Comparison of ENCODE assay signal across 13 cellular contexts in the genomic region with DNA sequence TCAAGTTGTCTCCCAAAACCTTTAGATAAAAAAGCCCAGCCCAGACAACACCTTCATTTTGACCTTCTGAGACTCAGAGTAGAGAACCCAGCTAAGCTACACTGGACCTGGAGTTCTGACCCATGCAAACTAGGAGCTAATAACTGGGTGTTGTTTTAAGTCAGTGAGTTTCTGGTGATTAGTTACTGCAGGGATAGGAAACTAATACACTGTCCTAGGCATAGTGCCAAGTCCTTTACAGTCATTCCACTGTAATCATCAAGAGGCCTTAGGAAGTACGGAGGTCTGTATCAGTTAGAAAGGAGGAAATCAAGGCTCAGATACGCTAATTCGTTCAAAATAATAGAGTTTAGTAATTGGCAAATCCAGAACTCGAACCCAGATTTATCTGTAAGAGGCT.
A peak's percentile ranks its signal among the peaks of the same experiment; 100 is the strongest.
DNase-seq lines count a peak whose midpoint lies in the region; ATAC-seq and TF ChIP-seq lines count a peak whose summit lies in the region.
"Had no signal": no experiment of that assay in that cellular context is flagged by ENCODE, and none has a peak within 500 bp of the region (broad histone marks: within the 10 kb centered on the region; RNA-seq: fewer than 3 reads in every experiment).

No MANE protein-coding gene starts in this region.

- no peak for TF ChIP-seq CTCF in PC-3 (conservative IDR thresholded peaks at IDR 0.05; ENCODE audit: low read depth, low read length)

- DNase-seq in COR-L47 (lab: John Stamatoyannopoulos, UW) (peak; percentile 70), PC-3 (peak; percentile 3), fibroblast of the conjunctiva (ENCODE audit: low read depth) (peak; percentile 6), NCI-H524 treated with DMSO at 0.1 percent for 48 hours (lab: John Stamatoyannopoulos, UW) (no peak), SKM-1 treated with dmso at 0.1 percent for 144 hours (lab: John Stamatoyannopoulos, UW; ENCODE audit: unreplicated experiment) (no peak), NOMO-1 (lab: John Stamatoyannopoulos, UW; ENCODE audit: unreplicated experiment in 2 of 2) (no peak)
- DNase-seq: activated CD4-positive, alpha-beta T cell treated with anti-CD3 and anti-CD28 coated beads for 4 hours; Kasumi-1; T-cell had no signal

- CTCF ChIA-PET in PC-3 (lab: Charles Lee), result no interaction called here

- peak; percentile 6 for ATAC-seq in HG03378 (IDR thresholded peaks at IDR 0.05; ENCODE audit: unreplicated experiment)
- ATAC-seq in PC-3, result no peak
- ATAC-seq in GM18502 (IDR thresholded peaks at IDR 0.05; ENCODE audit: poor library complexity, unreplicated experiment), result no peak
- ATAC-seq: esophagus mucosa, T-cell had no signal

- no peak overlapping the region for H3K4me2 ChIP-seq in PC-3 (ENCODE audit: low read length)

- H3K27ac ChIP-seq in PC-3 (ENCODE audit: low read length), result no peak overlapping the region
- H3K27ac ChIP-seq: stomach had no signal

- H3K9me2 ChIP-seq in PC-3 (replicated peaks; ENCODE audit: low read length), result no peaks in the 10 kb centered on the region

- H3F3A ChIP-seq in PC-3 (ENCODE audit: low read length, unreplicated experiment), result no peaks in the 10 kb centered on the region

- BruUV-seq in PC-3 (replicated peaks; lab: Mats Ljungman, UMichigan), result no TSS peak

- no peaks in the 10 kb centered on the region for H3K9me3 ChIP-seq in PC-3 (ENCODE audit: low read length)
- H3K9me3 ChIP-seq: stomach had no signal

- no peak overlapping the region for H2AFZ ChIP-seq in PC-3 (ENCODE audit: low read length)

- H3K36me3 ChIP-seq in PC-3 (ENCODE audit: low read depth, low read length), result no peaks in the 10 kb centered on the region
- H3K36me3 ChIP-seq: stomach had no signal

- no peaks in the 10 kb centered on the region for H4K20me1 ChIP-seq in PC-3 (ENCODE audit: low read length)

- intact Hi-C loops in PC-3 (cut with micrococcal nuclease), result no loop called here

- no peaks in the 10 kb centered on the region for H3K79me2 ChIP-seq in PC-3 (ENCODE audit: low read length)

- no peak overlapping the region for H3K4me3 ChIP-seq in PC-3 (ENCODE audit: low read length)
- H3K4me3 ChIP-seq: stomach had no signal

- H3K9ac ChIP-seq in PC-3 (ENCODE audit: low read length), result no peak overlapping the region

- POLR2A ChIA-PET in PC-3 (lab: Charles Lee; ENCODE audit: unreplicated experiment), result no interaction called here

- H3K4me1 ChIP-seq in PC-3 (ENCODE audit: insufficient read depth, low read length), result no peaks in the 10 kb centered on the region

- H3K27me3 ChIP-seq in PC-3 (ENCODE audit: low read length), result no peaks in the 10 kb centered on the region
- H3K27me3 ChIP-seq: stomach had no signal

Comparison
In these comparisons a context has a peak if more than half of its experiments do, and no peak if none do; other contexts are left out.
1. DNase-seq: peak in COR-L47 (single experiment), PC-3 (single experiment) and fibroblast of the conjunctiva (single experiment); none in NCI-H524 treated with DMSO at 0.1 percent for 48 hours (single experiment), SKM-1 treated with dmso at 0.1 percent for 144 hours (single experiment) and NOMO-1 (0 of 2).